In the genomic region with DNA sequence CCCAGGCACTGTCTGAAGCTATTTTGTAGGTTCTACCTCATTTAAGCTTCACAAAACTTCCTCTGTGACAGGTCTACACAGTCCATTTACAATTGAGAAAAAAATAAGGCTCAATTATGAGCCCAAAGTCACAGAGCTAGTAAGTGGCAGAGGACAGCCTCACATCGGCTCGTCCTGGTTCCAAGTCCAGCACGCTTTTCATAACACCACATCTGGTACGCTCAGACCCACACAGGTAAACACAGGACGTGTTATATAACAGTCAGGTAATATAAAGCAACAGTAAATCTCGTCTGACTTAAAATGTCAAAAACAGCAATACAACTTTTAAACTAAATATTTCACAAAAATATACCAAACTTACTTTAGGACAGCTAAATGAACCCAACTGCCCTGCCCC, we compare ENCODE assay signal across 20 cellular contexts.
"Had no signal": no experiment of that assay in that cellular context is flagged by ENCODE, and none has a peak within 500 bp of the region (broad histone marks: within the 10 kb centered on the region; RNA-seq: fewer than 3 reads in every experiment).

No MANE protein-coding gene starts in this region.

- H3K27ac ChIP-seq: adrenal gland, right atrium auricular region, skin epidermis, thyroid gland, vagina had no signal

- H3K27ac Mint-ChIP-seq: activated naive CD4-positive, alpha-beta T cell treated with anti-CD3 and anti-CD28 coated beads, Interleukin-2, amount 10 ng/mL, durations not matched to agents 7 days and 5 days; nephron progenitor cell; progenitor cell of endocrine pancreas had no signal

- H3K36me3 ChIP-seq: adrenal gland, right atrium auricular region, thyroid gland, vagina had no signal

- H3K27me3 Mint-ChIP-seq: activated naive CD4-positive, alpha-beta T cell treated with anti-CD3 and anti-CD28 coated beads, Interleukin-2, amount 10 ng/mL, durations not matched to agents 7 days and 5 days; progenitor cell of endocrine pancreas; stimulated activated naive B cell treated with anti-CD40 and anti-IgM and Interleukin-4, amounts not matched to agents 10 μg/mL and 1 μg/mL and 100 μg/mL, for 72 hours had no signal

- DNase-seq: activated CD4-positive, alpha-beta T cell treated with anti-CD3 and anti-CD28 coated beads, Interleukin-2, amount 50 U/mL, for 1 hour; activated naive CD4-positive, alpha-beta T cell treated with anti-CD3 and anti-CD28 coated beads, Interleukin-2, amount 10 ng/mL, durations not matched to agents 7 days and 5 days; activated T-cell treated with anti-CD3 and anti-CD28 coated beads for 4 hours; adrenal gland; caudate nucleus; hippocampal formation; kidney; left ventricle myocardium superior; mesenchymal stem cell; nephron progenitor cell; occipital lobe; stimulated activated CD4-positive, alpha-beta T cell treated with anti-CD3 and anti-CD28 coated beads, Interleukin-15, amount 100 ng/mL, for 24 hours; stimulated activated CD4-positive, alpha-beta T cell treated with anti-CD3 and anti-CD28 coated beads, Interleukin-4, amount 100 ng/mL, for 1 hour; stimulated activated naive B cell treated with anti-CD40 and anti-IgM and Interleukin-4, amounts not matched to agents 10 μg/mL and 1 μg/mL and 100 μg/mL, for 72 hours; thyroid gland had no signal

- ATAC-seq: esophagus mucosa; left ventricle myocardium superior; stimulated activated naive B cell treated with anti-CD40 and anti-IgM and Interleukin-4, amounts not matched to agents 10 μg/mL and 1 μg/mL and 100 μg/mL, for 72 hours had no signal

- H3K4me3 Mint-ChIP-seq: activated naive CD4-positive, alpha-beta T cell treated with anti-CD3 and anti-CD28 coated beads, Interleukin-2, amount 10 ng/mL, durations not matched to agents 7 days and 5 days; nephron progenitor cell; stimulated activated naive B cell treated with anti-CD40 and anti-IgM and Interleukin-4, amounts not matched to agents 10 μg/mL and 1 μg/mL and 100 μg/mL, for 72 hours had no signal

- H3K27me3 ChIP-seq: adrenal gland, right atrium auricular region, thyroid gland, vagina had no signal

- H3K9me3 ChIP-seq: adrenal gland, right atrium auricular region, thyroid gland, vagina had no signal

- H3K36me3 Mint-ChIP-seq: stimulated activated naive B cell treated with anti-CD40 and anti-IgM and Interleukin-4, amounts not matched to agents 10 μg/mL and 1 μg/mL and 100 μg/mL, for 72 hours had no signal

- H3K4me3 ChIP-seq: adrenal gland, right atrium auricular region, skin epidermis, thyroid gland, vagina had no signal

- H3K9me3 Mint-ChIP-seq: activated naive CD4-positive, alpha-beta T cell treated with anti-CD3 and anti-CD28 coated beads, Interleukin-2, amount 10 ng/mL, durations not matched to agents 7 days and 5 days; nephron progenitor cell; stimulated activated naive B cell treated with anti-CD40 and anti-IgM and Interleukin-4, amounts not matched to agents 10 μg/mL and 1 μg/mL and 100 μg/mL, for 72 hours had no signal
